Comparison of ENCODE assay signal across 8 cellular contexts in genomic region chr2:69774258-69774983, GRCh38. TPM values are rescaled to one million over a fixed set of nuclear protein-coding genes. Genes with fewer than 3 reads are reported as not detected.
DNase-seq lines count a peak whose midpoint lies in the region; ATAC-seq and TF ChIP-seq lines count a peak whose summit lies in the region.
"Not testable (repeated sequence)": the region's sequence is repeated elsewhere in the genome, so short reads cannot be mapped to it uniquely, and the experiment has no call there.

No MANE protein-coding gene starts in this region.

- TF ChIP-seq CTCF in right atrium auricular region (IDR thresholded peaks at IDR 0.05); natural killer cell (IDR thresholded peaks at IDR 0.05): not testable (repeated sequence)

- H3K9me3 ChIP-seq in CD4-positive, alpha-beta memory T cell (ENCODE audit: control insufficient read depth in 1 of 2, low read length in 2 of 2); right atrium auricular region: not testable (repeated sequence)

- not testable (repeated sequence) for DNase-seq in CD4-positive, alpha-beta memory T cell; activated CD4-positive, alpha-beta T cell treated with anti-CD3 and anti-CD28 coated beads for 36 hours
- peak; percentile 26 for DNase-seq in right atrium auricular region (ENCODE audit: low spot score)
- peak; percentile 22 for DNase-seq in natural killer cell
- DNase-seq in stimulated activated naive CD8-positive, alpha-beta T cell treated with anti-CD3 and anti-CD28 coated beads, Interleukin-15, amount 100 ng/mL, for 72 hours, result peak in 1 of 2 donors; percentile 18

- H3K4me3 Mint-ChIP-seq in CD4-positive, alpha-beta memory T cell, result peak overlapping the region in 7 of 8 donors; percentile 9 to 78 (median 76)
- H3K4me3 Mint-ChIP-seq in activated CD4-positive, alpha-beta T cell treated with anti-CD3 and anti-CD28 coated beads for 36 hours, result not testable (repeated sequence)
- H3K4me3 Mint-ChIP-seq in activated T-helper 17 cell treated with anti-CD3 and anti-CD28 coated beads, Interleukin-2, amount 50 U/mL, for 72 hours, result peak overlapping the region; percentile 33
- H3K4me3 Mint-ChIP-seq in natural killer cell, result peak overlapping the region; percentile 85
- peak overlapping the region; percentile 16 to 65 for H3K4me3 Mint-ChIP-seq in stimulated activated naive CD8-positive, alpha-beta T cell treated with anti-CD3 and anti-CD28 coated beads, Interleukin-15, amount 100 ng/mL, for 72 hours

- POLR2A ChIA-PET in CD4-positive, alpha-beta memory T cell (lab: Charles Lee; ENCODE audit: partially characterized antibody), result interaction anchor here (0.9 kb wide), 1 partner anchor 42 kb away, joined by 3 read pairs; no protein-coding TSS in a partner anchor
- POLR2A ChIA-PET in activated CD4-positive, alpha-beta T cell treated with anti-CD3 and anti-CD28 coated beads for 36 hours (lab: Charles Lee), result not testable (repeated sequence)

- peak; percentile 12 for ATAC-seq in GM19395 (IDR thresholded peaks at IDR 0.05; ENCODE audit: unreplicated experiment)
- ATAC-seq in HG03097 (IDR thresholded peaks at IDR 0.05; ENCODE audit: low FRiP score, unreplicated experiment), result peak; percentile 3
- ATAC-seq in activated CD4-positive, alpha-beta T cell treated with anti-CD3 and anti-CD28 coated beads for 36 hours, result peak; percentile 20
- not testable (repeated sequence) for ATAC-seq in activated T-helper 17 cell treated with anti-CD3 and anti-CD28 coated beads, Interleukin-2, amount 50 U/mL, for 72 hours (replicated peaks)
- peak; percentile 18 to 30 (median 28) for ATAC-seq in natural killer cell
- peak; percentile 47 for ATAC-seq in stimulated activated naive CD8-positive, alpha-beta T cell treated with anti-CD3 and anti-CD28 coated beads, Interleukin-15, amount 100 ng/mL, for 72 hours

- H3K27me3 Mint-ChIP-seq in CD4-positive, alpha-beta memory T cell; activated CD4-positive, alpha-beta T cell treated with anti-CD3 and anti-CD28 coated beads for 36 hours; activated T-helper 17 cell treated with anti-CD3 and anti-CD28 coated beads, Interleukin-2, amount 50 U/mL, for 72 hours; natural killer cell (ENCODE audit: low read depth in 2 of 2); stimulated activated naive CD8-positive, alpha-beta T cell treated with anti-CD3 and anti-CD28 coated beads, Interleukin-15, amount 100 ng/mL, for 72 hours: not testable (repeated sequence)

- peaks cover 29% of the 10 kb centered on the region for H3K4me1 ChIP-seq in CD4-positive, alpha-beta memory T cell (ENCODE audit: insufficient read depth, low read length)
- H3K4me1 ChIP-seq in right atrium auricular region, result peaks cover 0 to 21% of the 10 kb centered on the region in 2 donors

- peaks cover 19 to 47% (median 37%) of the 10 kb centered on the region in 4 donors for H3K4me1 Mint-ChIP-seq in CD4-positive, alpha-beta memory T cell
- H3K4me1 Mint-ChIP-seq in activated CD4-positive, alpha-beta T cell treated with anti-CD3 and anti-CD28 coated beads for 36 hours, result peaks cover 51% of the 10 kb centered on the region
- H3K4me1 Mint-ChIP-seq in activated T-helper 17 cell treated with anti-CD3 and anti-CD28 coated beads, Interleukin-2, amount 50 U/mL, for 72 hours, result peaks cover 34% of the 10 kb centered on the region
- H3K4me1 Mint-ChIP-seq in natural killer cell, result peaks cover 49 to 60% of the 10 kb centered on the region in 2 donors
- peaks cover 54% of the 10 kb centered on the region for H3K4me1 Mint-ChIP-seq in stimulated activated naive CD8-positive, alpha-beta T cell treated with anti-CD3 and anti-CD28 coated beads, Interleukin-15, amount 100 ng/mL, for 72 hours

- not testable (repeated sequence) for H3K36me3 Mint-ChIP-seq in CD4-positive, alpha-beta memory T cell; activated CD4-positive, alpha-beta T cell treated with anti-CD3 and anti-CD28 coated beads for 36 hours (ENCODE audit: low read depth); activated T-helper 17 cell treated with anti-CD3 and anti-CD28 coated beads, Interleukin-2, amount 50 U/mL, for 72 hours (ENCODE audit: low read depth); natural killer cell

- H3K9me3 Mint-ChIP-seq in CD4-positive, alpha-beta memory T cell, result peaks cover 0 to 12% (median 1%) of the 10 kb centered on the region in 8 donors
- not testable (repeated sequence) for H3K9me3 Mint-ChIP-seq in activated CD4-positive, alpha-beta T cell treated with anti-CD3 and anti-CD28 coated beads for 36 hours (ENCODE audit: low read depth); activated T-helper 17 cell treated with anti-CD3 and anti-CD28 coated beads, Interleukin-2, amount 50 U/mL, for 72 hours; natural killer cell; stimulated activated naive CD8-positive, alpha-beta T cell treated with anti-CD3 and anti-CD28 coated beads, Interleukin-15, amount 100 ng/mL, for 72 hours

- H3K27ac ChIP-seq in CD4-positive, alpha-beta memory T cell (ENCODE audit: low read depth, low read length); right atrium auricular region: not testable (repeated sequence)

- CTCF ChIA-PET in CD4-positive, alpha-beta memory T cell (lab: Charles Lee; ENCODE audit: partially characterized antibody), result not testable (repeated sequence)
- CTCF ChIA-PET in activated CD4-positive, alpha-beta T cell treated with anti-CD3 and anti-CD28 coated beads for 36 hours (lab: Charles Lee), result interaction anchor here (1.0 to 1.7 kb wide), 5 partner anchors 10 to 52 kb away, joined by 3 to 11 read pairs (median 4); no protein-coding TSS in a partner anchor

- not testable (repeated sequence) for H3K36me3 ChIP-seq in CD4-positive, alpha-beta memory T cell (ENCODE audit: insufficient read depth, low read length); right atrium auricular region

- peak overlapping the region; percentile 2 to 86 (median 53) for H3K27ac Mint-ChIP-seq in CD4-positive, alpha-beta memory T cell
- H3K27ac Mint-ChIP-seq in activated CD4-positive, alpha-beta T cell treated with anti-CD3 and anti-CD28 coated beads for 36 hours, result peak overlapping the region; percentile 49
- H3K27ac Mint-ChIP-seq in activated T-helper 17 cell treated with anti-CD3 and anti-CD28 coated beads, Interleukin-2, amount 50 U/mL, for 72 hours, result peak overlapping the region; percentile 15
- peak overlapping the region; percentile 91 to 94 for H3K27ac Mint-ChIP-seq in natural killer cell
- H3K27ac Mint-ChIP-seq in stimulated activated naive CD8-positive, alpha-beta T cell treated with anti-CD3 and anti-CD28 coated beads, Interleukin-15, amount 100 ng/mL, for 72 hours, result peak overlapping the region; percentile 59 to 76

- not testable (repeated sequence) for H3K27me3 ChIP-seq in CD4-positive, alpha-beta memory T cell (ENCODE audit: insufficient read depth, low read length); right atrium auricular region

- not testable (repeated sequence) for H3K4me3 ChIP-seq in CD4-positive, alpha-beta memory T cell (ENCODE audit: low read length in 2 of 2); right atrium auricular region

- intact Hi-C loops in CD4-positive, alpha-beta memory T cell (cut with micrococcal nuclease), result not testable (repeated sequence)
- intact Hi-C loops in activated CD4-positive, alpha-beta T cell treated with anti-CD3 and anti-CD28 coated beads for 36 hours (cut with DNase I, micrococcal nuclease), result loop anchor here in 1 of 2 experiments (2.0 to 10.0 kb wide), 4 partner anchors 32 to 720 kb away; partner anchors contain the start of genes ANXA4 and GMCL1
- intact Hi-C loops in natural killer cell (cut with micrococcal nuclease), result loop anchor here (5.0 kb wide), 1 partner anchor 127 kb away; no protein-coding TSS in a partner anchor

RNA-seq across cellular contexts. Expression of gene ANXA4, which starts 32.5 kb away (rescaled TPM):
- total RNA-seq in CD4-positive, alpha-beta memory T cell, result 10 to 100 TPM; 22.3 to 24.2 TPM
- 10 to 100 TPM; 27.5 to 30.8 TPM for polyA plus RNA-seq in CD4-positive, alpha-beta memory T cell
- total RNA-seq in activated CD4-positive, alpha-beta T cell treated with anti-CD3 and anti-CD28 coated beads for 36 hours, result 10 to 100 TPM; 24.8 to 30.7 TPM
- total RNA-seq in activated T-helper 17 cell treated with anti-CD3 and anti-CD28 coated beads, Interleukin-2, amount 50 U/mL, for 72 hours, result 10 to 100 TPM; 31.5 to 33.0 TPM
- total RNA-seq in right atrium auricular region (10 to 100 TPM; 12.7 to 25.9 TPM), natural killer cell (10 to 100 TPM; 44.6 to 63.6 (median 55.8) TPM)

RNA-seq across cellular contexts. Expression of gene GMCL1, which starts 55.0 kb away (rescaled TPM):
- total RNA-seq in CD4-positive, alpha-beta memory T cell, result 10 to 100 TPM; 28.2 to 31.8 TPM
- polyA plus RNA-seq in CD4-positive, alpha-beta memory T cell, result 10 to 100 TPM; 27.7 to 37.8 TPM
- total RNA-seq in activated CD4-positive, alpha-beta T cell treated with anti-CD3 and anti-CD28 coated beads for 36 hours, result 10 to 100 TPM; 14.5 to 20.3 TPM
- 10 to 100 TPM; 20.8 to 24.1 TPM for total RNA-seq in activated T-helper 17 cell treated with anti-CD3 and anti-CD28 coated beads, Interleukin-2, amount 50 U/mL, for 72 hours
- total RNA-seq in right atrium auricular region (1 to 10 TPM; 5.4 to 7.2 TPM), natural killer cell (10 to 100 TPM; 34.6 to 49.4 (median 35.9) TPM)

Comparison
In these comparisons a context has a peak if more than half of its experiments do, and no peak if none do; other contexts are left out.
1. H3K27ac Mint-ChIP-seq: peak in every context shown above with its lines; median percentile 92 in natural killer cell; 68 in stimulated activated naive CD8-positive, alpha-beta T cell treated with anti-CD3 and anti-CD28 coated beads, Interleukin-15, amount 100 ng/mL, for 72 hours; 53 in CD4-positive, alpha-beta memory T cell; 49 in activated CD4-positive, alpha-beta T cell treated with anti-CD3 and anti-CD28 coated beads for 36 hours; 15 in activated T-helper 17 cell treated with anti-CD3 and anti-CD28 coated beads, Interleukin-2, amount 50 U/mL, for 72 hours.